In genomic region chr17:80219777-80220708, GRCh38 we compare ENCODE assay signal across 8 cellular contexts. TPM values are rescaled to one million over a fixed set of nuclear protein-coding genes. Genes with fewer than 3 reads are reported as not detected.
DNase-seq lines count a peak whose midpoint lies in the region; ATAC-seq, FAIRE-seq and TF ChIP-seq lines count a peak whose summit lies in the region.

Gene SGSH, minus strand, starts transcription at chr17:80220333. Its CDS starts 20 bp downstream, at chr17:80220313.
Gene SLC26A11, plus strand, starts transcription at chr17:80220427. Its CDS starts 1,134 bp downstream, at chr17:80221561.

- ATAC-seq in GM21447 (IDR thresholded peaks at IDR 0.05; ENCODE audit: unreplicated experiment) (peak; percentile 30), GM21526 (IDR thresholded peaks at IDR 0.05; ENCODE audit: low FRiP score, unreplicated experiment) (no peak)

- H3K36me3 ChIP-seq in bronchial epithelial cell (ENCODE audit: control insufficient read depth, insufficient read depth, low read length) = no peaks in the 10 kb centered on the region

- no peak for FAIRE-seq in bronchial epithelial cell (lab: Jason Lieb, UNC)

- peak; percentile 25 for DNase-seq in COLO668 (lab: John Stamatoyannopoulos, UW; ENCODE audit: unreplicated experiment)
- DNase-seq in NCI-H1105 (lab: John Stamatoyannopoulos, UW) = peak; percentile 44
- no peak for DNase-seq in bronchial epithelial cell (ENCODE audit: low read depth)
- peak; percentile 8 for DNase-seq in inferior parietal cortex (ENCODE audit: extremely low spot score)
- peak; percentile 70 for DNase-seq in stimulated activated CD4-positive, alpha-beta T cell treated with anti-CD3 and anti-CD28 coated beads, Interleukin-12 subunit alpha, Interleukin-12 subunit beta, amount 100 ng/mL, for 4 hours

- H3K4me3 ChIP-seq in WI38 (ENCODE audit: low read depth, low read length) = peak within 1 kb of the TSS; percentile 94
- peak within 1 kb of the TSS; percentile 76 for H3K4me3 ChIP-seq in bronchial epithelial cell (ENCODE audit: low read depth, low read length)

- TF ChIP-seq CTCF in WI38 (IDR thresholded peaks at IDR 0.05; ENCODE audit: low read depth, low read length) (no peak), bronchial epithelial cell (IDR thresholded peaks at IDR 0.05; ENCODE audit: insufficient read depth, low read length, severe bottlenecking) (no peak)

- peaks cover 3% of the 10 kb centered on the region for H3K27me3 ChIP-seq in bronchial epithelial cell (ENCODE audit: control insufficient read depth, insufficient read depth, low read length)

RNA-seq across cellular contexts. Expression of gene SGSH, which starts in this region (rescaled TPM):
- total RNA-seq in bronchial epithelial cell = 6.1 and 9.6 TPM in 2 replicates

RNA-seq across cellular contexts. Expression of gene SLC26A11, which starts in this region (rescaled TPM):
- total RNA-seq in bronchial epithelial cell = 1.3 and 2.6 TPM in 2 replicates
